Comparison of ENCODE assay signal across 8 cellular contexts in the genomic region with DNA sequence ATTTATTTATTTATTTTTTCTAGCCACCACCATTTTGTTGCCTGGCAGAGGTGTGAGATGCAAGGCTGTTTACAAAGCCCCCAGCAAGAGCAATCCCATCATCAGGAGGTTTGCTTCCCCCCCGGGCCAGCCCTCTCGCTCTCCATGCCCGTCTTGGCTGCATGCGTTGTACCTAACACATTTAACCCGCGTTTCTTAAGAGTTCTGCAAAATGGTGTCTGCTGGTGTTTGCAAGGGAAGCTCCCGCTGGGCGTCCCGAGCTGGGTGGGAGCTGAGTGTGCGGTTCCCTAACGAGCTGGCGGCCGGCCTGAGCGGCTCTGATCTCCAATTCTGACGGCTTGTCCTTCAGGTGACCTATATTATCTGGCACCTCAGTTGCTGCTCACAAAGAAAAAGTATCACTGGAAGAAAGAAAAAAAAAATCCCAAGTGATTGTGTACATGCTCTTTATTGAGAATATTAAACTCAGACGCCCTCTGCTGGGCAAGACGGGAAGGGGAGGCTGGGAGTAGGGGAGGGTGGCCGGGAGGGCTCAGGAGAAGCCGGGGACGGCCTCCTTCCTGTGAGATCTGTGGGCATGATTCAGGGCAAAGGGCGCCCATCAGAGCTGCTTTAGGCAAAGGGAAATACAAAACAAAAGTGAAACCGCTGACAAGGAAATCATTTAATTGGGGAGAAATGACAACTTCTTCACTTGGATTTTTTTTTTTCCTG.
A peak's percentile ranks its signal among the peaks of the same experiment; 100 is the strongest.
DNase-seq lines count a peak whose midpoint lies in the region; TF ChIP-seq lines count a peak whose summit lies in the region.

No MANE protein-coding gene starts in this region.

- no peaks in the 10 kb centered on the region for H3K4me1 ChIP-seq in endocrine pancreas (ENCODE audit: control insufficient read depth, insufficient read depth, low read length)
- H3K4me1 ChIP-seq in mesodermal cell (ENCODE audit: control insufficient read depth, insufficient read depth, low read length, poor library complexity, severe bottlenecking): peaks cover 42% of the 10 kb centered on the region

- no peaks in the 10 kb centered on the region for H3K9me3 ChIP-seq in endocrine pancreas (ENCODE audit: control insufficient read depth, low read length)
- peaks cover 2% of the 10 kb centered on the region for H3K9me3 ChIP-seq in mesodermal cell (ENCODE audit: control insufficient read depth, low read length)

- peak; percentile 88 for TF ChIP-seq CTCF in BJ (IDR thresholded peaks at IDR 0.05; ENCODE audit: insufficient read depth, low read depth, low read length)

- H3K27me3 ChIP-seq in BJ (ENCODE audit: control insufficient read depth, insufficient read depth, low read length): no peaks in the 10 kb centered on the region
- no peaks in the 10 kb centered on the region for H3K27me3 ChIP-seq in endocrine pancreas (ENCODE audit: control insufficient read depth, insufficient read depth, low read length)

- peak overlapping the region; percentile 71 for H3K9ac ChIP-seq in endocrine pancreas (ENCODE audit: control insufficient read depth, insufficient read depth, low read length)

- H3K4me3 ChIP-seq in BJ (ENCODE audit: low read depth, low read length): peak overlapping the region; percentile 41
- peak overlapping the region; percentile 72 for H3K4me3 ChIP-seq in endocrine pancreas (ENCODE audit: control insufficient read depth, insufficient read depth, low read length)
- H3K4me3 ChIP-seq in mesodermal cell (ENCODE audit: extremely low read depth, insufficient read depth, low read length, poor library complexity, severe bottlenecking): peak overlapping the region; percentile 42

- peak overlapping the region; percentile 95 for H3K27ac ChIP-seq in mesodermal cell (ENCODE audit: low read depth, low read length, severe bottlenecking)

- WGBS in mesodermal cell (ENCODE audit: insufficient coverage in 2 of 2), 2 experiments: 1 to 3% methylated on average over 12 to 15 of the region's 22 CpGs

- POLR2A ChIA-PET in BJ (lab: Charles Lee): interaction anchor here (0.5 to 0.6 kb wide), 2 partner anchors 14 to 161 kb away, joined by 3 to 6 read pairs; no protein-coding TSS in a partner anchor

- CTCF ChIA-PET in BJ (lab: Yijun Ruan, JAX): interaction anchor here (0.6 to 4.4 kb wide), 50 partner anchors 9 to 693 kb away, joined by 3 to 32 read pairs (median 4); no protein-coding TSS in a partner anchor

- H3K36me3 ChIP-seq in BJ (ENCODE audit: control insufficient read depth, insufficient read depth, low read length) (no peaks in the 10 kb centered on the region), endocrine pancreas (ENCODE audit: control insufficient read depth, insufficient read depth, low read length) (no peaks in the 10 kb centered on the region), mesodermal cell (ENCODE audit: control insufficient read depth, insufficient read depth, low read length) (no peaks in the 10 kb centered on the region)

- DNase-seq in BJ (ENCODE audit: low read depth) (peak; percentile 64), GM19238 (ENCODE audit: insufficient read length, low spot score) (peak; percentile 67), HS-27A (ENCODE audit: low read depth) (peak; percentile 97), NOMO-1 treated with DMSO at 0.1 percent for 48 hours (lab: John Stamatoyannopoulos, UW; ENCODE audit: unreplicated experiment) (peak; percentile 97)
- peak; percentile 84 to 98 (median 91) for DNase-seq in activated CD8-positive, alpha-beta memory T cell treated with anti-CD3 and anti-CD28 coated beads for 48 hours (ENCODE audit: low read depth in 2 of 3, low spot score in 2 of 3)
- DNase-seq in stimulated activated CD8-positive, alpha-beta memory T cell treated with anti-CD3 and anti-CD28 coated beads, Interleukin-15, amount 100 ng/mL, for 1 hour (ENCODE audit: low read depth): peak; percentile 98

Comparison
In these comparisons a context has a peak if more than half of its experiments do, and no peak if none do; other contexts are left out.
1. Peak in every context shown above with its lines: DNase-seq, H3K4me3 ChIP-seq and H3K27ac ChIP-seq.